In the genomic region with DNA sequence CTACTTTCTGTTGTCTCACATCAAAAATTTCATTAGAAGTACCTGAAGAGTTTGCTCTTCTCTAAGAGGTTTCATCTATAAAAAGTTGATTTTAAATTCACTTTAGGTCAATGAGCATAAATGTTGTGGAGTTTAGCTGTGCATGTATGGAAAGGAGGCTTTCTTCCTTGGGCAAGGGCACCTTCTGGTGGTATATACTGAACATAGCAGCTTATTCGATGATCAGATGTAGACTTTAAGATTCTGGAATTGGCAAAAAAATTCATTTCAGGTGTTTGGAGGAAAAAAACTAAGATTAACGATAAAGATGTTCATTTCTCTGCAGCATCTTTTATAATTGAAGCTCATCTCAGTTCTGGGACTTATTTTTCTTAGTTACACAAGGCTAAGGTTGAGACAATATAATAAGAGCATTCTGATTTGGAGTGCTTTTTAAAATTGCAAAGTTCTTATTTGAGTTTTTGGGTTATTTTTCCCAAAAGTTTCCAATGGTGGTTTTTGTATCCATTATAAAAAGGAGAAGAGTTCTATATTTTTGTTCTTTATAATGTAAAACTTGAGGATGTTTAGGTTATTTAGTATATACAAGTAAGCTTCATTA, we compare ENCODE assay signal across 1 cellular context.
TF ChIP-seq lines count a peak whose summit lies in the region.

No MANE protein-coding gene starts in this region.

TF ChIP-seq in SK-N-SH, 30 proteins besides CTCF, POLR2A, EP300 and RAD21 (continued from another document):
- TF ChIP-seq, protein P1, sequence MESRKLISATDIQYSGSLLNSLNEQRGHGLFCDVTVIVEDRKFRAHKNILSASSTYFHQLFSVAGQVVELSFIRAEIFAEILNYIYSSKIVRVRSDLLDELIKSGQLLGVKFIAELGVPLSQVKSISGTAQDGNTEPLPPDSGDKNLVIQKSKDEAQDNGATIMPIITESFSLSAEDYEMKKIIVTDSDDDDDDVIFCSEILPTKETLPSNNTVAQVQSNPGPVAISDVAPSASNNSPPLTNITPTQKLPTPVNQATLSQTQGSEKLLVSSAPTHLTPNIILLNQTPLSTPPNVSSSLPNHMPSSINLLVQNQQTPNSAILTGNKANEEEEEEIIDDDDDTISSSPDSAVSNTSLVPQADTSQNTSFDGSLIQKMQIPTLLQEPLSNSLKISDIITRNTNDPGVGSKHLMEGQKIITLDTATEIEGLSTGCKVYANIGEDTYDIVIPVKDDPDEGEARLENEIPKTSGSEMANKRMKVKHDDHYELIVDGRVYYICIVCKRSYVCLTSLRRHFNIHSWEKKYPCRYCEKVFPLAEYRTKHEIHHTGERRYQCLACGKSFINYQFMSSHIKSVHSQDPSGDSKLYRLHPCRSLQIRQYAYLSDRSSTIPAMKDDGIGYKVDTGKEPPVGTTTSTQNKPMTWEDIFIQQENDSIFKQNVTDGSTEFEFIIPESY (IDR thresholded peaks at IDR 0.05; ENCODE audit: borderline replicate concordance, low read depth): no peak
- TF ChIP-seq IRF3 (IDR thresholded peaks at IDR 0.05; ENCODE audit: low read depth, low read length) (no peak), SMC3 (IDR thresholded peaks at IDR 0.05; ENCODE audit: low read depth, low read length) (peak; percentile 89), FOXM1 (IDR thresholded peaks at IDR 0.05; ENCODE audit: low read depth) (no peak), JUND (IDR thresholded peaks at IDR 0.05) (no peak), ELF1 (IDR thresholded peaks at IDR 0.05) (no peak), REST (IDR thresholded peaks at IDR 0.05; ENCODE audit: low read depth, low read length) (no peak), GABPA (IDR thresholded peaks at IDR 0.05; ENCODE audit: low read depth) (no peak), MAX (IDR thresholded peaks at IDR 0.05; ENCODE audit: low read depth) (no peak), POLR2AphosphoS5 (IDR thresholded peaks at IDR 0.05; ENCODE audit: low read depth, low read length) (no peak), GATA2 (CRISPR knock-in tag; IDR thresholded peaks at IDR 0.05) (no peak)
